30 cellular contexts compared by ENCODE assay signal in the genomic region with DNA sequence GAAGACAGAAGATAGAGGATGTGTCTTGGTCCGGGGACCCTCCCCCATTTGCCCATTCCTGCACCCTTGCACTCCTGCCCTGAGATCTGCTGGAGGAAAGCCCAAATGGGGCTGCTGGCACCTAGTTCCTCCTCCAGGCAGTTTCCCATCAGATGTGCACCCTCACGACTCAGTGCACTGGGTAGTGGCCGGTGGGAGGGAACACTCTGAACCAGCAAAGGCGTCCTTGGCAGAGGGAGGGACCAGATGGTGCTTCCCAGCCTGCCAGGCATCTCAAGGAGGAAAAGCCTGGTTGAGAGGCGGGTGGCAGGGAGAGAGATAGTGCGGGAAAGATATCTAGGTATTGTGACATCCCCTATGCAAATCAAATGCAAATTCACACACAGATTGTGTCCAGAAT. TPM values are rescaled to one million over a fixed set of nuclear protein-coding genes. Genes with fewer than 3 reads are reported as not detected.
DNase-seq lines count a peak whose midpoint lies in the region; TF ChIP-seq lines count a peak whose summit lies in the region.
"Had no signal": no experiment of that assay in that cellular context is flagged by ENCODE, and none has a peak within 500 bp of the region (broad histone marks: within the 10 kb centered on the region; RNA-seq: fewer than 3 reads in every experiment).

No MANE protein-coding gene starts in this region.

- H3K4me3 ChIP-seq in HEK293 (ENCODE audit: low read depth, low read length) = no peak overlapping the region
- H3K4me3 ChIP-seq in neural progenitor cell = no peak overlapping the region
- H3K4me3 ChIP-seq in ascending aorta = no peak overlapping the region
- no peak overlapping the region for H3K4me3 ChIP-seq in HAP-1
- H3K4me3 ChIP-seq: BLaER1, esophagus muscularis mucosa had no signal

- H3K36me3 ChIP-seq in HEK293 (ENCODE audit: control insufficient read depth in 2 of 2, insufficient read depth in 1 of 2, low read length in 2 of 2) (no peaks in the 10 kb centered on the region), neural progenitor cell (no peaks in the 10 kb centered on the region), ascending aorta (no peaks in the 10 kb centered on the region), HAP-1 (replicated peaks) (no peaks in the 10 kb centered on the region)
- H3K36me3 ChIP-seq: BLaER1, esophagus muscularis mucosa had no signal

- no peaks in the 10 kb centered on the region for H3F3A ChIP-seq in neural progenitor cell (ENCODE audit: low read depth)

- H3K27ac ChIP-seq in HEK293 (ENCODE audit: extremely low read depth, low read depth, low read length) = no peak overlapping the region
- no peak overlapping the region for H3K27ac ChIP-seq in neural progenitor cell
- no peak overlapping the region for H3K27ac ChIP-seq in ascending aorta
- H3K27ac ChIP-seq: BLaER1, esophagus muscularis mucosa, foreskin keratinocyte, KMS-11 had no signal

- H3K4me1 Mint-ChIP-seq in neural progenitor cell (no peaks in the 10 kb centered on the region), HFFc6 (ENCODE audit: low read depth) (no peaks in the 10 kb centered on the region)
- H3K4me1 Mint-ChIP-seq: nephron; stimulated activated effector memory CD8-positive, alpha-beta T cell treated with anti-CD3 and anti-CD28 coated beads, Interleukin-12 subunit alpha, Interleukin-12 subunit beta, amount 100 ng/mL, for 72 hours had no signal

- H3K36me3 Mint-ChIP-seq in neural progenitor cell (no peaks in the 10 kb centered on the region), HFFc6 (ENCODE audit: low read depth) (no peaks in the 10 kb centered on the region)

- H3K27me3 Mint-ChIP-seq in neural progenitor cell (ENCODE audit: insufficient read depth, low read depth) = peaks cover 26% of the 10 kb centered on the region
- H3K27me3 Mint-ChIP-seq in HFFc6 (ENCODE audit: insufficient read depth) = peaks cover 56% of the 10 kb centered on the region

- no peak overlapping the region for H2AFZ ChIP-seq in neural progenitor cell (replicated peaks)

- intact Hi-C loops in ascending aorta (cut with DNase I) = no loop called here

- CTCF ChIA-PET in HEK293 (lab: Yijun Ruan, JAX) = no interaction called here

- no peak for TF ChIP-seq CTCF in HEK293 (tag by site-specific recombination; IDR thresholded peaks at IDR 0.05)
- TF ChIP-seq CTCF in neural progenitor cell (IDR thresholded peaks at IDR 0.05) = no peak
- no peak for TF ChIP-seq CTCF in HFFc6 (IDR thresholded peaks at IDR 0.05)
- TF ChIP-seq CTCF in ascending aorta (IDR thresholded peaks at IDR 0.05) = no peak

- H3K27me3 ChIP-seq in neural progenitor cell = peaks cover 83% of the 10 kb centered on the region
- peaks cover 3% of the 10 kb centered on the region for H3K27me3 ChIP-seq in ascending aorta
- peaks cover 64% of the 10 kb centered on the region for H3K27me3 ChIP-seq in HAP-1 (ENCODE audit: low read depth)

- H3K4me3 Mint-ChIP-seq in neural progenitor cell (peak overlapping the region; percentile 28), HFFc6 (no peak overlapping the region)
- H3K4me3 Mint-ChIP-seq: nephron; stimulated activated effector memory CD8-positive, alpha-beta T cell treated with anti-CD3 and anti-CD28 coated beads, Interleukin-12 subunit alpha, Interleukin-12 subunit beta, amount 100 ng/mL, for 72 hours had no signal

- H3K9me3 Mint-ChIP-seq in neural progenitor cell (no peaks in the 10 kb centered on the region), HFFc6 (no peaks in the 10 kb centered on the region)
- H3K9me3 Mint-ChIP-seq: nephron; stimulated activated effector memory CD8-positive, alpha-beta T cell treated with anti-CD3 and anti-CD28 coated beads, Interleukin-12 subunit alpha, Interleukin-12 subunit beta, amount 100 ng/mL, for 72 hours had no signal

- H3K4me2 ChIP-seq in neural progenitor cell = no peak overlapping the region
- H3K4me2 ChIP-seq: BLaER1, KMS-11 had no signal

- in situ Hi-C loops in HAP-1 (cut with MboI; ENCODE audit: low sequenced_read_pairs) = no loop called here

- peak; percentile 66 for DNase-seq in D341Med (ENCODE audit: low spot score)
- DNase-seq in amygdala (lab: John Stamatoyannopoulos, UW) = peak in 29 of 56 donors; percentile 9 to 77 (median 46)
- no peak for DNase-seq in neural progenitor cell (ENCODE audit: low spot score)
- DNase-seq in COR-L47 (lab: John Stamatoyannopoulos, UW) = no peak
- DNase-seq in HFFc6 = no peak
- no peak for DNase-seq in ascending aorta (ENCODE audit: low spot score in 2 of 2)
- no peak for DNase-seq in HAP-1 (ENCODE audit: low spot score in 2 of 2)
- DNase-seq: activated CD4-positive, alpha-beta T cell treated with anti-CD3 and anti-CD28 coated beads, Interleukin-2, amount 50 U/mL, for 1 hour; activated T-cell treated with anti-CD3 and anti-CD28 coated beads, Interleukin-2, amount 50 U/mL, for 48 hours; DMS79 treated with DMSO at 0.1 percent for 48 hours; foreskin keratinocyte; HCEC 1CT; MM.1S; NCI-H1417; NCI-H748 treated with DMSO at 0.1 percent for 48 hours; stimulated activated CD4-positive, alpha-beta T cell treated with anti-CD3 and anti-CD28 coated beads, Interleukin-12 subunit alpha, Interleukin-12 subunit beta, amount 100 ng/mL, for 4 hours; stimulated activated CD4-positive, alpha-beta T cell treated with anti-CD3 and anti-CD28 coated beads, Interleukin-4, amount 100 ng/mL, for 24 hours had no signal

- H3K27ac Mint-ChIP-seq in neural progenitor cell (no peak overlapping the region), HFFc6 (no peak overlapping the region)
- H3K27ac Mint-ChIP-seq: nephron; stimulated activated effector memory CD8-positive, alpha-beta T cell treated with anti-CD3 and anti-CD28 coated beads, Interleukin-12 subunit alpha, Interleukin-12 subunit beta, amount 100 ng/mL, for 72 hours had no signal

- H3K4me1 ChIP-seq in HEK293 (ENCODE audit: control insufficient read depth, insufficient read depth, low read length) = no peaks in the 10 kb centered on the region
- H3K4me1 ChIP-seq in neural progenitor cell = no peaks in the 10 kb centered on the region
- no peaks in the 10 kb centered on the region for H3K4me1 ChIP-seq in ascending aorta
- H3K4me1 ChIP-seq in HAP-1 = no peaks in the 10 kb centered on the region
- H3K4me1 ChIP-seq: BLaER1, esophagus muscularis mucosa, foreskin keratinocyte had no signal

- H3K9me3 ChIP-seq in HEK293 (ENCODE audit: control insufficient read depth, insufficient read depth, low read depth, low read length) (no peaks in the 10 kb centered on the region), neural progenitor cell (ENCODE audit: low read depth) (no peaks in the 10 kb centered on the region), ascending aorta (no peaks in the 10 kb centered on the region), HAP-1 (no peaks in the 10 kb centered on the region)
- H3K9me3 ChIP-seq: BLaER1, esophagus muscularis mucosa had no signal

- peaks cover 10% of the 10 kb centered on the region for H4K20me1 ChIP-seq in neural progenitor cell (ENCODE audit: low read depth)

- no peaks in the 10 kb centered on the region for H3K79me2 ChIP-seq in neural progenitor cell (ENCODE audit: low read depth)

- POLR2A ChIA-PET in HEK293 (lab: Yijun Ruan, JAX) = no interaction called here

- no peak overlapping the region for H3K9ac ChIP-seq in neural progenitor cell
- H3K9ac ChIP-seq: BLaER1, KMS-11 had no signal

TF ChIP-seq in HEK293, 187 proteins besides CTCF, POLR2A, EP300 and RAD21:
- TF ChIP-seq ZFHX2 (tag by site-specific recombination; conservative IDR thresholded peaks at IDR 0.05) = peak; percentile 35; the same call in 1 of the 2 replicates
- no peak for TF ChIP-seq ZNF830 (tag by site-specific recombination; IDR thresholded peaks at IDR 0.05; ENCODE audit: low read depth)

RNA-seq across cellular contexts. Expression of gene TMEM151B, which starts 19.5 kb away (rescaled TPM):
- total RNA-seq in neural progenitor cell (ENCODE audit: low replicate concordance) (0.13 and 1.4 TPM in 2 replicates), ascending aorta (not detected)
- total RNA-seq in HFFc6 (2021; fragmentation: NEBNext Ultra II Directional; extraction: Animal tissue kit (Norgen Biotek cat#: 25700)) = not detected
- total RNA-seq: bronchial epithelial cell; lung microvascular endothelial cell; Right ventricle myocardium inferior; sciatic nerve; subcutaneous adipose tissue; T-helper 2 cell treated with Interferon-gamma antibody and Interleukin-4, amounts not matched to agents 100 ng/mL and 5 ng/mL, for 36 hours; ureter had no signal

RNA-seq across cellular contexts. Expression of gene AARS2, which starts 23.4 kb away (rescaled TPM):
- total RNA-seq in neural progenitor cell (ENCODE audit: low replicate concordance) = 16.1 and 29.3 TPM in 2 replicates
- 10 to 100 TPM in 5 of 6 experiments, 1 to 10 TPM in 1; 8.8 to 11.5 (median 10.7) TPM for total RNA-seq in HFFc6 (2021; fragmentation: NEBNext Ultra II Directional; extraction: Animal tissue kit (Norgen Biotek cat#: 25700))
- 4.5 TPM for total RNA-seq in ascending aorta

RNA-seq across cellular contexts. Expression of gene NFKBIE, which starts 24.4 kb away (rescaled TPM):
- total RNA-seq in neural progenitor cell (ENCODE audit: low replicate concordance) = 5.1 and 15.5 TPM in 2 replicates
- 1 to 10 TPM; 4.2 to 6.7 (median 5.8) TPM for total RNA-seq in HFFc6 (2021; fragmentation: NEBNext Ultra II Directional; extraction: Animal tissue kit (Norgen Biotek cat#: 25700))
- 1.9 TPM for total RNA-seq in ascending aorta

RNA-seq across cellular contexts. Expression of gene SLC35B2, which starts 32.4 kb away (rescaled TPM):
- total RNA-seq in neural progenitor cell (ENCODE audit: low replicate concordance) = 33.9 and 47.0 TPM in 2 replicates
- 100 to 1,000 TPM; 108 to 132 (median 120) TPM for total RNA-seq in HFFc6 (2021; fragmentation: NEBNext Ultra II Directional; extraction: Animal tissue kit (Norgen Biotek cat#: 25700))
- 9.9 TPM for total RNA-seq in ascending aorta

RNA-seq across cellular contexts. Expression of gene HSP90AB1, which starts 42.8 kb away (rescaled TPM):
- total RNA-seq in neural progenitor cell (ENCODE audit: low replicate concordance) (1,851 and 2,068 TPM in 2 replicates), ascending aorta (354 TPM)
- total RNA-seq in HFFc6 (2021; fragmentation: NEBNext Ultra II Directional; extraction: Animal tissue kit (Norgen Biotek cat#: 25700)) = 1,000 to 10,000 TPM in 1 of 6 experiments, 100 to 1,000 TPM in 5; 847 to 1,026 (median 920) TPM

Comparison
In these comparisons a context has a peak if more than half of its experiments do, and no peak if none do; other contexts are left out.
1. DNase-seq: peak in D341Med (single experiment) and amygdala (29 of 56); none in neural progenitor cell (single experiment), COR-L47 (single experiment), HFFc6 (single experiment), ascending aorta (0 of 2) and HAP-1 (0 of 2).